Comparison of ENCODE assay signal across 8 cellular contexts in the genomic region with DNA sequence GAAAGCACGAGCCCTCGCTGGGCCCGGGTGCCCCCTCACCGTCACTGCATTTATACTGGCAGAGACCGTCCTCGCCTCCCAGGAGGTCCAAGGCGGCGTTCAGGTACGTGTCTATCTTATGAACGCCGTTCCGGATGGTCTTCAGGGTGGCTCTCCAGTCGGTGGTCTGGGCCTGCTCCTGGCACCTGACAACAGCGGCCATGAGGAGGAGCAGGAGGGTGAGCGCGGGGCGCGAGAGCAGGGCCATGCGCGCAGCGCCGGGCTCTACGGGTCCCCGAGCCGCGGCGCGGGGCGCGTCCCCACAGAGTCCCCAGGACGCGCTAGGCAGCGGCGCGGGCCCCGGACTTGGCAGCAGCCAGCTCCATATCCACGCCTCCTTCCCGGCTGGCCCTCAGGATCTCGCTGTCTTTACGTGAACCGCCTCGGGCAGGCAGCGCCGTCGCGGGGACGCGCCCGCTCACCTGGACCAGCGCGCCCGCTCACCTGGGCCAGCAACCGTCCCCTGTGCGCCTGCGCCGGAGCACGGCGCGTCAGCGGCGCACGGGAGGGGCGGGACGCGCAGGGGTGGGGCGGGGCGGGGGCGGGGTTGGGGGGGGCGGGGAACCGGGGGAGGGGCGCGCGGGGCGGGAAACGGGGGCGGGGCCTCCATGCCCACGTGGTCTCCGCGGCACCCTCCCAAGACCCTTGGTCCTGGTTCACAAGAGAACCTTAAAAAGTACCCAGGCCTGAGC. TPM values are rescaled to one million over a fixed set of nuclear protein-coding genes. Genes with fewer than 3 reads are reported as not detected.
DNase-seq lines count a peak whose midpoint lies in the region; ATAC-seq and TF ChIP-seq lines count a peak whose summit lies in the region.

A gene (minus strand): TSS at position 508 of the 731 bp plus-strand sequence. CDS start 261 bp downstream, at position 247.

- H3K4me1 ChIP-seq in BE2C (no peaks in the 10 kb centered on the region), duodenal mucosa (ENCODE audit: control insufficient read depth in 1 of 2, insufficient read depth in 2 of 2, low read length in 2 of 2) (peaks cover 10% of the 10 kb centered on the region in 2 donors), lower lobe of right lung (peaks cover 15% of the 10 kb centered on the region)

- DNase-seq in BE2C (peak; percentile 56), NCI-H510A (lab: John Stamatoyannopoulos, UW) (peak; percentile 64), lower lobe of right lung (peak; percentile 93)
- DNase-seq in activated CD4-positive, alpha-beta T cell treated with anti-CD3 and anti-CD28 coated beads, Interleukin-2, amount 50 U/mL, for 48 hours, result peak; percentile 67 to 70
- peak; percentile 37 to 64 (median 54) for DNase-seq in stimulated activated CD4-positive, alpha-beta T cell treated with anti-CD3 and anti-CD28 coated beads, TNF-alpha, amount 100 ng/mL, for 24 hours (ENCODE audit: low read depth in 3 of 3)

- H3K27me3 ChIP-seq in BE2C (peaks cover 6% of the 10 kb centered on the region), duodenal mucosa (ENCODE audit: control insufficient read depth in 1 of 2, insufficient read depth in 2 of 2, low read length in 2 of 2) (no peaks in the 10 kb centered on the region), lower lobe of right lung (ENCODE audit: low read depth) (no peaks in the 10 kb centered on the region)

- peak within 1 kb of the TSS; percentile 74 for H3K4me3 ChIP-seq in BE2C (ENCODE audit: low read depth, low read length)
- peak within 1 kb of the TSS; percentile 89 to 91 for H3K4me3 ChIP-seq in duodenal mucosa (ENCODE audit: low read depth in 1 of 2, low read length in 2 of 2)
- H3K4me3 ChIP-seq in lower lobe of right lung, result peak within 1 kb of the TSS; percentile 76

- ATAC-seq in HG03354 (IDR thresholded peaks at IDR 0.05; ENCODE audit: poor library complexity, severe bottlenecking, unreplicated experiment) (peak; percentile 83), lower lobe of right lung (peak; percentile 98 to 99)

- peak within 1 kb of the TSS; percentile 90 to 96 for H3K9ac ChIP-seq in duodenal mucosa (ENCODE audit: low read depth in 1 of 2, low read length in 2 of 2)

- H3K9me3 ChIP-seq in BE2C (no peaks in the 10 kb centered on the region), duodenal mucosa (ENCODE audit: control insufficient read depth in 1 of 2, low read length in 2 of 2) (no peaks in the 10 kb centered on the region), lower lobe of right lung (no peaks in the 10 kb centered on the region)

- H3K36me3 ChIP-seq in BE2C (no peaks in the 10 kb centered on the region), duodenal mucosa (ENCODE audit: control insufficient read depth in 1 of 2, insufficient read depth in 2 of 2, low read length in 2 of 2) (no peaks in the 10 kb centered on the region), lower lobe of right lung (no peaks in the 10 kb centered on the region)

- H3K27ac ChIP-seq in duodenal mucosa (ENCODE audit: low read depth, low read length) (peak within 1 kb of the TSS; percentile 86), lower lobe of right lung (peak within 1 kb of the TSS; percentile 80)

- TF ChIP-seq CTCF in BE2C (IDR thresholded peaks at IDR 0.05; ENCODE audit: low read depth, low read length) (no peak), lower lobe of right lung (IDR thresholded peaks at IDR 0.05) (no peak)

- intact Hi-C loops in lower lobe of right lung (cut with DNase I), result no loop called here

- TF ChIP-seq POLR2A in GM19099 (IDR thresholded peaks at IDR 0.05; ENCODE audit: extremely low read depth, insufficient read length, low read depth), result peak; percentile 53

RNA-seq across cellular contexts. Expression of the gene that starts here (rescaled TPM):
- 11.7 TPM for polyA plus RNA-seq in BE2C (2012; ENCODE audit: insufficient read depth, insufficient read length, low read depth)
- 32.0 TPM for total RNA-seq in lower lobe of right lung

Comparison
In these comparisons a context has a peak if more than half of its experiments do, and no peak if none do; other contexts are left out.
1. Peak in every context shown above with its lines: DNase-seq, ATAC-seq, H3K4me3 ChIP-seq and H3K27ac ChIP-seq.